In the genomic region with DNA sequence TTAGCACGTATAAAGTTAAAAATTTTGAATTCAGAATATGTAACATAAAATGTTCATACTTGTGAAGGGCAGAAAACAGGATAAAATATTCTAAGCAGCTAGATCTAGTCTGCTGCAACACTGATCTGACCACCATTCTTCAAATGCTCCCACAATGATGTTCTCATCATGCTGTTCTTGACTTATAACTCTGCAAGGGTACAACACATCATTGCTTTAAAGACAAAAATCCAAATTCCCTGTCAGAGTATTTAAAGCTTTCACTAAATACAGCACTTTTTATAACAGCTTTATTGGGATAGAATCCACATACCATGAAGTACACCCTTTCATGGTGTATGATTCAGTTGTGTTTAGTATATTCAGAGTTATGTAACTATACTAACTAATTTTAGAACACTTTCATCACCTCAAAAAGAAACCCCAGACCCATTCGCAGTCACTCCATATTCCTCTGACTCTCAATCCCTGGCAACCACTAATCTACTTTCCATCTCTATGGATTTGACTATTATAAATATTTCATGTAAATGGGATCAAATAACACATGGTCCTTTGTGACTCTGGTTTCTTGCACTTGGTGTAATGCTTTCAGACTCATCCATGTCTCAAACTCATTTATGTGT, we compare ENCODE assay signal across 11 cellular contexts. TPM values are rescaled to one million over a fixed set of nuclear protein-coding genes. Genes with fewer than 3 reads are reported as not detected.
DNase-seq lines count a peak whose midpoint lies in the region; ATAC-seq, FAIRE-seq and TF ChIP-seq lines count a peak whose summit lies in the region.
"Had no signal": no experiment of that assay in that cellular context is flagged by ENCODE, and none has a peak within 500 bp of the region (broad histone marks: within the 10 kb centered on the region; RNA-seq: fewer than 3 reads in every experiment).

No MANE protein-coding gene starts in this region.

- H3K9me3 Mint-ChIP-seq in CD4-positive, alpha-beta memory T cell: peaks cover 0 to 5% (median 0%) of the 10 kb centered on the region in 8 donors
- peaks cover 0 to 4% (median 0%) of the 10 kb centered on the region in 7 donors for H3K9me3 Mint-ChIP-seq in naive B cell

- no peak overlapping the region for H2AFZ ChIP-seq in endothelial cell of umbilical vein (ENCODE audit: low read depth, low read length)

- intact Hi-C loops in CD4-positive, alpha-beta memory T cell (cut with micrococcal nuclease): no loop called here
- intact Hi-C loops in endothelial cell of umbilical vein (cut with micrococcal nuclease): loop anchor here (5.0 kb wide), 1 partner anchor 102 kb away; no protein-coding TSS in a partner anchor

- H3K4me2 ChIP-seq in endothelial cell of umbilical vein (ENCODE audit: insufficient read depth, low read length): no peak overlapping the region

- no peak for TF ChIP-seq CTCF in endothelial cell of umbilical vein (IDR thresholded peaks at IDR 0.05; ENCODE audit: extremely low read depth in 1 of 2, insufficient read depth in 1 of 2, low read depth in 1 of 2, low read length in 2 of 2)

- H3K36me3 Mint-ChIP-seq in CD4-positive, alpha-beta memory T cell: peaks cover 7 to 10% of the 10 kb centered on the region in 2 donors
- peaks cover 3 to 5% of the 10 kb centered on the region in 2 donors for H3K36me3 Mint-ChIP-seq in naive B cell

- H3K4me1 Mint-ChIP-seq in CD4-positive, alpha-beta memory T cell: peaks cover 4 to 22% (median 14%) of the 10 kb centered on the region in 4 donors
- peaks cover 7 to 24% (median 13%) of the 10 kb centered on the region in 3 donors for H3K4me1 Mint-ChIP-seq in naive B cell

- no peaks in the 10 kb centered on the region for H3K4me1 ChIP-seq in CD4-positive, alpha-beta memory T cell (ENCODE audit: insufficient read depth, low read length)
- peaks cover 11% of the 10 kb centered on the region for H3K4me1 ChIP-seq in endothelial cell of umbilical vein (ENCODE audit: control insufficient read depth, extremely low read depth, insufficient read depth, low read length)

- no peaks in the 10 kb centered on the region for H4K20me1 ChIP-seq in endothelial cell of umbilical vein (replicated peaks; ENCODE audit: control insufficient read depth, extremely low read depth, insufficient read depth, low read length)

- no peaks in the 10 kb centered on the region for H3K36me3 ChIP-seq in CD4-positive, alpha-beta memory T cell (ENCODE audit: insufficient read depth, low read length)
- H3K36me3 ChIP-seq in endothelial cell of umbilical vein (ENCODE audit: control insufficient read depth in 2 of 2, extremely low read depth in 1 of 2, insufficient read depth in 2 of 2, low read length in 2 of 2): peaks cover 0 to 1% of the 10 kb centered on the region in 2 experiments

- H3K4me3 Mint-ChIP-seq in CD4-positive, alpha-beta memory T cell: no peak overlapping the region
- H3K4me3 Mint-ChIP-seq in naive B cell: no peak overlapping the region
- H3K4me3 Mint-ChIP-seq: activated naive CD8-positive, alpha-beta T cell treated with anti-CD3 and anti-CD28 coated beads, Interleukin-2, amount 10 ng/mL, durations not matched to agents 7 days and 5 days; naive thymus-derived CD4-positive, alpha-beta T cell had no signal

- FAIRE-seq in endothelial cell of umbilical vein (lab: Jason Lieb, UNC): no peak

- no peaks in the 10 kb centered on the region for H3K27me3 ChIP-seq in CD4-positive, alpha-beta memory T cell (ENCODE audit: insufficient read depth, low read length)
- no peaks in the 10 kb centered on the region for H3K27me3 ChIP-seq in endothelial cell of umbilical vein (ENCODE audit: control insufficient read depth in 2 of 2, insufficient read depth in 2 of 2, low read length in 2 of 2)

- H3K27ac Mint-ChIP-seq in CD4-positive, alpha-beta memory T cell: peak overlapping the region in 4 of 7 donors; percentile 5 to 23 (median 10)
- peak overlapping the region in 5 of 6 donors; percentile 2 to 87 (median 69) for H3K27ac Mint-ChIP-seq in naive B cell
- H3K27ac Mint-ChIP-seq: activated naive CD8-positive, alpha-beta T cell treated with anti-CD3 and anti-CD28 coated beads, Interleukin-2, amount 10 ng/mL, durations not matched to agents 7 days and 5 days had no signal

- no peak overlapping the region for H3K4me3 ChIP-seq in CD4-positive, alpha-beta memory T cell (ENCODE audit: low read length in 2 of 2)
- H3K4me3 ChIP-seq in endothelial cell of umbilical vein (replicated peaks in 1 of 3; ENCODE audit: insufficient read depth in 1 of 3, low read depth in 1 of 3, low read length in 3 of 3): no peak overlapping the region

- DNase-seq in CD4-positive, alpha-beta memory T cell: no peak
- DNase-seq in OCI-M1 (lab: John Stamatoyannopoulos, UW): peak; percentile 25
- DNase-seq in endothelial cell of umbilical vein (ENCODE audit: low read depth, low spot score): peak; percentile 5
- DNase-seq in naive B cell: no peak
- no peak for DNase-seq in NCI-H2107 (lab: John Stamatoyannopoulos, UW)
- DNase-seq: activated naive CD8-positive, alpha-beta T cell treated with anti-CD3 and anti-CD28 coated beads, Interleukin-2, amount 10 ng/mL, durations not matched to agents 7 days and 5 days; naive thymus-derived CD4-positive, alpha-beta T cell; stimulated activated CD4-positive, alpha-beta T cell treated with anti-CD3 and anti-CD28 coated beads, Interleukin-2, amount 100 ng/mL, for 48 hours had no signal

- peak overlapping the region; percentile 54 for H3K9ac ChIP-seq in endothelial cell of umbilical vein (replicated peaks; ENCODE audit: extremely low read depth, insufficient read depth, low read length)

- H3K27me3 Mint-ChIP-seq in CD4-positive, alpha-beta memory T cell: no peaks in the 10 kb centered on the region
- no peaks in the 10 kb centered on the region for H3K27me3 Mint-ChIP-seq in naive B cell
- H3K27me3 Mint-ChIP-seq: activated naive CD8-positive, alpha-beta T cell treated with anti-CD3 and anti-CD28 coated beads, Interleukin-2, amount 10 ng/mL, durations not matched to agents 7 days and 5 days; naive thymus-derived CD4-positive, alpha-beta T cell had no signal

- POLR2A ChIA-PET in CD4-positive, alpha-beta memory T cell (lab: Charles Lee; ENCODE audit: partially characterized antibody): no interaction called here
- POLR2A ChIA-PET in endothelial cell of umbilical vein (lab: Charles Lee): no interaction called here

- no peaks in the 10 kb centered on the region for H3K9me1 ChIP-seq in endothelial cell of umbilical vein (replicated peaks; ENCODE audit: control insufficient read depth, extremely low read depth, insufficient read depth, low read length)

- H3K79me2 ChIP-seq in endothelial cell of umbilical vein (ENCODE audit: control insufficient read depth, insufficient read depth, low read length): peaks cover 19% of the 10 kb centered on the region

- no peak for TF ChIP-seq POLR2A in endothelial cell of umbilical vein (IDR thresholded peaks at IDR 0.05; ENCODE audit: low read depth, low read length)

- dilution Hi-C loops in endothelial cell of umbilical vein (cut with MboI; ENCODE audit: extremely low pct_ligation_motif_present, low sequenced_read_pairs): no loop called here

- CTCF ChIA-PET in CD4-positive, alpha-beta memory T cell (lab: Charles Lee; ENCODE audit: partially characterized antibody): interaction anchor here (1.0 to 2.4 kb wide), 4 partner anchors 11 to 351 kb away, joined by 3 to 8 read pairs (median 5); no protein-coding TSS in a partner anchor
- CTCF ChIA-PET in endothelial cell of umbilical vein (lab: Charles Lee): interaction anchor here (0.6 to 6.4 kb wide), 54 partner anchors 8 to 355 kb away, joined by 3 to 129 read pairs (median 5); partner anchors contain the start of gene MAP4K3

- BruUV-seq in endothelial cell of umbilical vein (replicated peaks; lab: Mats Ljungman, UMichigan): no TSS peak

- no peak overlapping the region for H3K27ac ChIP-seq in CD4-positive, alpha-beta memory T cell (ENCODE audit: low read depth, low read length)
- H3K27ac ChIP-seq in endothelial cell of umbilical vein (ENCODE audit: insufficient read depth, low read depth, low read length): peak overlapping the region; percentile 73

- H3K9me3 ChIP-seq in CD4-positive, alpha-beta memory T cell (ENCODE audit: control insufficient read depth in 1 of 2, low read length in 2 of 2): no peaks in the 10 kb centered on the region
- no peaks in the 10 kb centered on the region for H3K9me3 ChIP-seq in endothelial cell of umbilical vein (replicated peaks; ENCODE audit: control insufficient read depth, insufficient read depth, low read length)

- no peak for ATAC-seq in naive B cell (ENCODE audit: low read depth in 2 of 2)
- no peak for ATAC-seq in HG02763 (IDR thresholded peaks at IDR 0.05; ENCODE audit: unreplicated experiment)
- ATAC-seq in GM19035 (IDR thresholded peaks at IDR 0.05; ENCODE audit: unreplicated experiment): no peak
- no peak for ATAC-seq in HG03108 (IDR thresholded peaks at IDR 0.05; ENCODE audit: unreplicated experiment)
- ATAC-seq: naive thymus-derived CD4-positive, alpha-beta T cell had no signal

TF ChIP-seq in endothelial cell of umbilical vein, 7 proteins besides CTCF, POLR2A, EP300 and RAD21:
- TF ChIP-seq EZH2 (IDR thresholded peaks at IDR 0.05; ENCODE audit: borderline replicate concordance, low read depth, low read length, severe bottlenecking) (no peak), MYC (IDR thresholded peaks at IDR 0.05; ENCODE audit: low read depth, low read length) (no peak), JUN (IDR thresholded peaks at IDR 0.05; ENCODE audit: borderline replicate concordance, insufficient read depth, insufficient read length, low read depth) (no peak), GATA2 (IDR thresholded peaks at IDR 0.05; ENCODE audit: insufficient read depth, insufficient read length, low read depth, low read length) (no peak), POLR2AphosphoS5 (IDR thresholded peaks at IDR 0.05; ENCODE audit: insufficient read depth, low read depth, low read length) (no peak), FOS (IDR thresholded peaks at IDR 0.05; ENCODE audit: borderline replicate concordance, insufficient read depth, low read length) (no peak)
- TF ChIP-seq, protein P1, sequence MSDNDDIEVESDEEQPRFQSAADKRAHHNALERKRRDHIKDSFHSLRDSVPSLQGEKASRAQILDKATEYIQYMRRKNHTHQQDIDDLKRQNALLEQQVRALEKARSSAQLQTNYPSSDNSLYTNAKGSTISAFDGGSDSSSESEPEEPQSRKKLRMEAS (IDR thresholded peaks at IDR 0.05; ENCODE audit: insufficient read depth, insufficient read length): no peak
TF ChIP-seq in endothelial cell of umbilical vein: peak in this region for 0.

RNA-seq across cellular contexts. Expression of gene MAP4K3, which starts 56.4 kb away (rescaled TPM):
- 10 to 100 TPM; 16.1 to 18.1 TPM for total RNA-seq in CD4-positive, alpha-beta memory T cell
- polyA plus RNA-seq in CD4-positive, alpha-beta memory T cell: 1 to 10 TPM; 1.7 to 2.6 TPM
- 45.9 and 46.2 TPM in 2 replicates for total RNA-seq in endothelial cell of umbilical vein
- polyA plus RNA-seq in endothelial cell of umbilical vein: 6.4 and 8.0 TPM in 2 replicates
- polyA plus RNA-seq in endothelial cell of umbilical vein (2011; cell fraction: cytosol; rRNA removed): 8.0 and 8.1 TPM in 2 replicates
- 37.0 and 46.6 TPM in 2 replicates for polyA plus RNA-seq in endothelial cell of umbilical vein (2011; cell fraction: nucleus; rRNA removed)
- polyA plus RNA-seq in endothelial cell of umbilical vein (2012): 13.5 and 17.1 TPM in 2 replicates
- polyA minus RNA-seq in endothelial cell of umbilical vein: 19.6 and 20.1 TPM in 2 replicates
- polyA minus RNA-seq in endothelial cell of umbilical vein (2011; cell fraction: cytosol; rRNA and poly(A)+ RNA removed): 8.5 TPM
- 98.0 and 121 TPM in 2 replicates for polyA minus RNA-seq in endothelial cell of umbilical vein (2011; cell fraction: nucleus; rRNA and poly(A)+ RNA removed)
- 1 to 10 TPM in 5 of 6 donors, under 1 TPM in 1; 0.76 to 2.9 (median 2.1) TPM for polyA plus RNA-seq in naive B cell (ENCODE audit: low read depth in 6 of 6)

Comparison
In these comparisons a context has a peak if more than half of its experiments do, and no peak if none do; other contexts are left out.
1. DNase-seq: peak in OCI-M1 (single experiment) and endothelial cell of umbilical vein (single experiment); none in CD4-positive, alpha-beta memory T cell (0 of 5), naive B cell (single experiment) and NCI-H2107 (single experiment).